8 cellular contexts compared by ENCODE assay signal in genomic region chr3:115623414-115623868, GRCh38. TPM values are rescaled to one million over a fixed set of nuclear protein-coding genes. Genes with fewer than 3 reads are reported as not detected.
DNase-seq lines count a peak whose midpoint lies in the region; ATAC-seq and TF ChIP-seq lines count a peak whose summit lies in the region.

Gene GAP43 (plus strand): TSS chr3:115623510. CDS start chr3:115623690, 180 bp downstream.

- H3K9ac ChIP-seq in SK-N-MC (ENCODE audit: insufficient read length) (peak within 1 kb of the TSS; percentile 67), neural cell (ENCODE audit: low read length) (peak within 1 kb of the TSS; percentile 98)

- no peaks in the 10 kb centered on the region for H4K20me1 ChIP-seq in neural cell (ENCODE audit: insufficient read depth)

- H3K4me1 Mint-ChIP-seq in activated naive CD4-positive, alpha-beta T cell treated with anti-CD3 and anti-CD28 coated beads, Interleukin-2, amount 50 U/mL, for 24 hours = peaks cover 11% of the 10 kb centered on the region

- ATAC-seq in HG03196 (IDR thresholded peaks at IDR 0.05; ENCODE audit: unreplicated experiment) (no peak), HG02678 (IDR thresholded peaks at IDR 0.05; ENCODE audit: unreplicated experiment) (no peak)

- H3K4me3 ChIP-seq in SK-N-MC (peak within 1 kb of the TSS; percentile 89), neural cell (ENCODE audit: low read length) (peak within 1 kb of the TSS; percentile 74)

- DNase-seq in activated naive CD4-positive, alpha-beta T cell treated with anti-CD3 and anti-CD28 coated beads, Interleukin-2, amount 50 U/mL, for 16 hours = no peak
- no peak for DNase-seq in SK-N-MC (ENCODE audit: low read depth, low spot score)
- peak; percentile 25 for DNase-seq in foreskin melanocyte
- no peak for DNase-seq in erythroblast (lab: John Stamatoyannopoulos, UW)

- no peaks in the 10 kb centered on the region for H3K27me3 ChIP-seq in neural cell (ENCODE audit: insufficient read depth, low read depth, low read length)

- H3K36me3 ChIP-seq in SK-N-MC (ENCODE audit: insufficient read depth, low read length) (no peaks in the 10 kb centered on the region), neural cell (ENCODE audit: insufficient read depth, low read length) (no peaks in the 10 kb centered on the region)

- peak; percentile 75 for TF ChIP-seq EP300 in neural cell (conservative IDR thresholded peaks at IDR 0.05; ENCODE audit: poor library complexity, severe bottlenecking)

- TF ChIP-seq POLR2A in erythroblast (IDR thresholded peaks at IDR 0.05; ENCODE audit: low read length) = no peak

- peak within 1 kb of the TSS; percentile 59 for H3K4me2 ChIP-seq in neural cell (ENCODE audit: low read length)

- TF ChIP-seq CTCF in neural cell (IDR thresholded peaks at IDR 0.05; ENCODE audit: poor library complexity, severe bottlenecking) = no peak

- H2AFZ ChIP-seq in neural cell (ENCODE audit: low read depth, low read length) = peak within 1 kb of the TSS; percentile 56

- H3K36me3 Mint-ChIP-seq in activated naive CD4-positive, alpha-beta T cell treated with anti-CD3 and anti-CD28 coated beads, Interleukin-2, amount 50 U/mL, for 24 hours = no peaks in the 10 kb centered on the region

- peak within 1 kb of the TSS; percentile 9 for H3K27ac Mint-ChIP-seq in activated naive CD4-positive, alpha-beta T cell treated with anti-CD3 and anti-CD28 coated beads, Interleukin-2, amount 50 U/mL, for 24 hours

- H3F3A ChIP-seq in neural cell (ENCODE audit: insufficient read depth, low read length, poor library complexity, severe bottlenecking) = peaks cover 16% of the 10 kb centered on the region

- H3K9me3 ChIP-seq in SK-N-MC (ENCODE audit: low read depth, low read length) (no peaks in the 10 kb centered on the region), neural cell (ENCODE audit: low read length) (no peaks in the 10 kb centered on the region)

- no peaks in the 10 kb centered on the region for H3K9me2 ChIP-seq in neural cell (ENCODE audit: insufficient read depth, low read length)

- no peaks in the 10 kb centered on the region for H3K9me3 Mint-ChIP-seq in activated naive CD4-positive, alpha-beta T cell treated with anti-CD3 and anti-CD28 coated beads, Interleukin-2, amount 50 U/mL, for 24 hours

- TF ChIP-seq RAD21 in neural cell (conservative IDR thresholded peaks at IDR 0.05) = peak; percentile 68

- no peak within 1 kb of the TSS for H3K4me3 Mint-ChIP-seq in activated naive CD4-positive, alpha-beta T cell treated with anti-CD3 and anti-CD28 coated beads, Interleukin-2, amount 50 U/mL, for 24 hours

- H3K79me2 ChIP-seq in neural cell (replicated peaks; ENCODE audit: insufficient read depth, low read length) = peaks cover 50% of the 10 kb centered on the region

- H3K27ac ChIP-seq in SK-N-MC (peak within 1 kb of the TSS; percentile 62; the same call in 1 of the 2 replicates), neural cell (ENCODE audit: low read length) (peak within 1 kb of the TSS; percentile 98)

- peaks cover 24% of the 10 kb centered on the region for H3K27me3 Mint-ChIP-seq in activated naive CD4-positive, alpha-beta T cell treated with anti-CD3 and anti-CD28 coated beads, Interleukin-2, amount 50 U/mL, for 24 hours

TF ChIP-seq in neural cell, 6 proteins besides CTCF, POLR2A, EP300 and RAD21:
- TF ChIP-seq MXI1 (conservative IDR thresholded peaks at IDR 0.05; ENCODE audit: poor library complexity, severe bottlenecking) = peak; percentile 60
- TF ChIP-seq SMC3 (conservative IDR thresholded peaks at IDR 0.05; ENCODE audit: poor library complexity) = peak; percentile 71
- TF ChIP-seq TAF1 (IDR thresholded peaks at IDR 0.05; ENCODE audit: low read depth) = peak; percentile 93
- TF ChIP-seq POLR2AphosphoS5 (IDR thresholded peaks at IDR 0.05) = peak; percentile 93
- no peak for TF ChIP-seq EZH2 (IDR thresholded peaks at IDR 0.05; ENCODE audit: borderline replicate concordance, insufficient read depth, low read length, poor library complexity, severe bottlenecking)
- TF ChIP-seq REST (IDR thresholded peaks at IDR 0.05; ENCODE audit: borderline replicate concordance) = peak; percentile 6

RNA-seq across cellular contexts. Expression of gene GAP43, which starts in this region (rescaled TPM):
- polyA plus RNA-seq in neural cell = 1,300 and 1,327 TPM in 2 replicates
- polyA minus RNA-seq in neural cell = 585 and 639 TPM in 2 replicates
